ENCODE assay signal across 8 cellular contexts in genomic region chr12:52037248-52037861, GRCh38. TPM values are rescaled to one million over a fixed set of nuclear protein-coding genes. Genes with fewer than 3 reads are reported as not detected.
DNase-seq lines count a peak whose midpoint lies in the region; ATAC-seq and TF ChIP-seq lines count a peak whose summit lies in the region.

No MANE protein-coding gene starts in this region.

- no peaks in the 10 kb centered on the region for H3K9me3 Mint-ChIP-seq in T-helper 2 cell treated with Interferon-gamma antibody and Interleukin-4, amounts not matched to agents 5 μg/mL and 100 μg/mL, for 36 hours

- peaks cover 31% of the 10 kb centered on the region for H3K27me3 Mint-ChIP-seq in T-helper 2 cell treated with Interferon-gamma antibody and Interleukin-4, amounts not matched to agents 5 μg/mL and 100 μg/mL, for 36 hours (ENCODE audit: low read depth)

- H3K4me3 Mint-ChIP-seq in T-helper 2 cell treated with Interferon-gamma antibody and Interleukin-4, amounts not matched to agents 5 μg/mL and 100 μg/mL, for 36 hours: peak overlapping the region; percentile 19

- H3K4me1 Mint-ChIP-seq in T-helper 2 cell treated with Interferon-gamma antibody and Interleukin-4, amounts not matched to agents 5 μg/mL and 100 μg/mL, for 36 hours (ENCODE audit: low read depth): peaks cover 33% of the 10 kb centered on the region

- H3K9me3 ChIP-seq in neutrophil: no peaks in the 10 kb centered on the region

- no peak for DNase-seq in T-helper 2 cell treated with Interferon-gamma antibody and Interleukin-4, amounts not matched to agents 5 μg/mL and 100 μg/mL, for 36 hours (ENCODE audit: low spot score)
- DNase-seq in T-helper 2 cell: no peak
- peak; percentile 38 for DNase-seq in SK-N-DZ (ENCODE audit: low spot score)
- peak; percentile 62 for DNase-seq in fibroblast of gingiva (ENCODE audit: low read depth)
- no peak for DNase-seq in SHP77 treated with DMSO at 0.1 percent for 48 hours (lab: John Stamatoyannopoulos, UW)
- DNase-seq in NCI-H510A treated with DMSO at 0.1 percent for 48 hours (lab: John Stamatoyannopoulos, UW): no peak

- peak overlapping the region; percentile 20 to 43 for H3K4me3 ChIP-seq in neutrophil (ENCODE audit: low read depth in 1 of 2, low read length in 1 of 2)

- H3K27me3 ChIP-seq in neutrophil: peaks cover 79% of the 10 kb centered on the region

- no peak for TF ChIP-seq CTCF in neutrophil (IDR thresholded peaks at IDR 0.05)

- H3K36me3 ChIP-seq in neutrophil: no peaks in the 10 kb centered on the region

- H3K36me3 Mint-ChIP-seq in T-helper 2 cell treated with Interferon-gamma antibody and Interleukin-4, amounts not matched to agents 5 μg/mL and 100 μg/mL, for 36 hours (ENCODE audit: low read depth): no peaks in the 10 kb centered on the region

- H3K27ac Mint-ChIP-seq in T-helper 2 cell treated with Interferon-gamma antibody and Interleukin-4, amounts not matched to agents 5 μg/mL and 100 μg/mL, for 36 hours: no peak overlapping the region

- H3K27ac ChIP-seq in neutrophil: no peak overlapping the region

- peaks cover 21 to 25% of the 10 kb centered on the region in 2 experiments for H3K4me1 ChIP-seq in neutrophil (ENCODE audit: control insufficient read depth in 1 of 2, insufficient read depth in 1 of 2, low read depth in 1 of 2, low read length in 1 of 2)

- no peak for ATAC-seq in GM19395 (IDR thresholded peaks at IDR 0.05; ENCODE audit: unreplicated experiment)

RNA-seq across cellular contexts. Expression of gene NR4A1, which starts 13.9 kb away (rescaled TPM):
- 14.7 and 19.6 TPM in 2 replicates for polyA plus RNA-seq in SK-N-DZ (2014; cell fraction: cytosol; rRNA removed)
- 16.8 and 20.0 TPM in 2 replicates for polyA plus RNA-seq in SK-N-DZ (2014; cell fraction: nucleus; rRNA removed)

RNA-seq across cellular contexts. Expression of gene TAMALIN, which starts 30.6 kb away (rescaled TPM):
- polyA plus RNA-seq in SK-N-DZ (2014; cell fraction: cytosol; rRNA removed): 13.6 and 121 TPM in 2 replicates
- 24.1 and 50.0 TPM in 2 replicates for polyA plus RNA-seq in SK-N-DZ (2014; cell fraction: nucleus; rRNA removed)

RNA-seq across cellular contexts. Expression of gene ATG101, which starts 32.4 kb away (rescaled TPM):
- 57.9 and 64.7 TPM in 2 replicates for polyA plus RNA-seq in SK-N-DZ (2014; cell fraction: cytosol; rRNA removed)
- 40.6 and 41.2 TPM in 2 replicates for polyA plus RNA-seq in SK-N-DZ (2014; cell fraction: nucleus; rRNA removed)

RNA-seq across cellular contexts. Expression of gene SMIM41, which starts 42.1 kb away (rescaled TPM):
- polyA plus RNA-seq in SK-N-DZ (2014; cell fraction: cytosol; rRNA removed): not detected in 2 replicates
- not detected in 2 replicates for polyA plus RNA-seq in SK-N-DZ (2014; cell fraction: nucleus; rRNA removed)

Comparison
In these comparisons a context has a peak if more than half of its experiments do, and no peak if none do; other contexts are left out.
1. DNase-seq: peak in SK-N-DZ (single experiment) and fibroblast of gingiva (single experiment); none in T-helper 2 cell treated with Interferon-gamma antibody and Interleukin-4, amounts not matched to agents 5 μg/mL and 100 μg/mL, for 36 hours (single experiment), T-helper 2 cell (0 of 5), SHP77 treated with DMSO at 0.1 percent for 48 hours (single experiment) and NCI-H510A treated with DMSO at 0.1 percent for 48 hours (single experiment).